ENCODE assay signal across 30 cellular contexts in the genomic region with DNA sequence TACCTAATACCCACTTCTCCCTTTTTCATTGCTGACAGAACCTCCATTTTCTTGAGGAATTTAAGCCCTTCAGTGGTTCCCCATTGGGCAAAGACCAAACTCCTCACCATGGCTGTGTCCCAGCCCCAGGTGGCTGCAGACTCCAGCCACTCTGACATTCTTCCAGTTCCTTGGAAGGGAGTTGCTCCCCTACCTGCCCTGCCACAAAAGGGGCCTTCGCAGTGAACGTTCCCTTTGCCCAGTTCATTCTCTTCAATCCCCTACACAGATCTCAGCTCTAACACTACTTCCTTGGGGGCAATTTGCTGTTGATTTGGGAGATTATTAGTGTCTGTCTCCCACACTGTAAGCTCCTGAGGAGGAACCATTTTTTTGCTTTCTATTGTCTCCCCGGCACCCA.
"Had no signal": no experiment of that assay in that cellular context is flagged by ENCODE, and none has a peak within 500 bp of the region (broad histone marks: within the 10 kb centered on the region; RNA-seq: fewer than 3 reads in every experiment).

No MANE protein-coding gene starts in this region.

- FAIRE-seq: astrocyte, TTC549 had no signal

- H3K4me3 ChIP-seq: adrenal gland, body of pancreas, breast epithelium, Peyer's patch, SJSA1 had no signal

- DNase-seq: activated CD4-positive, alpha-beta T cell treated with anti-CD3 and anti-CD28 coated beads, Interleukin-2, amount 10 ng/mL, durations not matched to agents 24 days and 14 days; activated CD4-positive, alpha-beta T cell treated with anti-CD3 and anti-CD28 coated beads, Interleukin-2, amount 50 U/mL, for 4 hours; activated CD8-positive, alpha-beta T cell treated with anti-CD3 and anti-CD28 coated beads for 36 hours; activated gamma-delta T cell; activated naive CD4-positive, alpha-beta T cell treated with anti-CD3 and anti-CD28 coated beads for 36 hours; activated T-cell treated with anti-CD3 and anti-CD28 coated beads, Interleukin-2, amount 50 U/mL, for 1 hour; body of pancreas; cerebellar nuclear complex; Karpas-422; KBM-7; NCI-H1105; NCI-H1417 treated with DMSO at 0.1 percent for 48 hours; NCI-H1930; NCI-H2081 treated with DMSO at 0.1 percent for 48 hours; NCI-H345; NCI-H524 treated with DMSO at 0.1 percent for 48 hours; PC-3; Peyer's patch; RPMI8226; SHP77 treated with DMSO at 0.1 percent for 48 hours; SK-N-SH had no signal

- H3K9me3 Mint-ChIP-seq: activated CD4-positive, alpha-beta T cell treated with anti-CD3 and anti-CD28 coated beads, Interleukin-2, amount 10 ng/mL, durations not matched to agents 24 days and 14 days; activated CD8-positive, alpha-beta T cell treated with anti-CD3 and anti-CD28 coated beads for 36 hours; activated naive CD4-positive, alpha-beta T cell treated with anti-CD3 and anti-CD28 coated beads for 36 hours; activated T-helper 1 cell treated with anti-CD3 and anti-CD28 coated beads, Interleukin-12 subunit alpha, Interleukin-12 subunit beta, Interleukin-2, Interleukin-4 antibody, amounts not matched to agents 30 ng/mL and 10 ng/mL and 1 ng/mL, durations not matched to agents 14 hours and 24 hours and 36 hours; T-helper 1 cell treated with Interleukin-12 subunit alpha and Interleukin-12 subunit beta and Interleukin-4 antibody, amounts not matched to agents 30 μg/mL and 1 μg/mL, for 36 hours; T-helper 2 cell treated with Interferon-gamma antibody and Interleukin-4, amounts not matched to agents 5 μg/mL and 100 μg/mL, for 36 hours had no signal

- H3K27ac ChIP-seq: adrenal gland, Peyer's patch, SJSA1 had no signal

- H3K27me3 ChIP-seq: adrenal gland, body of pancreas, breast epithelium, Peyer's patch, SJSA1 had no signal

- ATAC-seq: activated CD8-positive, alpha-beta T cell treated with anti-CD3 and anti-CD28 coated beads for 36 hours; activated naive CD4-positive, alpha-beta T cell treated with anti-CD3 and anti-CD28 coated beads, Interleukin-2, amount 50 U/mL, for 72 hours; body of pancreas; PC-3 had no signal

- H3K27ac Mint-ChIP-seq: activated CD8-positive, alpha-beta T cell treated with anti-CD3 and anti-CD28 coated beads for 36 hours; activated naive CD4-positive, alpha-beta T cell treated with anti-CD3 and anti-CD28 coated beads for 36 hours; activated naive CD4-positive, alpha-beta T cell treated with anti-CD3 and anti-CD28 coated beads, Interleukin-2, amount 50 U/mL, for 72 hours; activated T-helper 1 cell treated with anti-CD3 and anti-CD28 coated beads, Interleukin-12 subunit alpha, Interleukin-12 subunit beta, Interleukin-2, Interleukin-4 antibody, amounts not matched to agents 30 ng/mL and 10 ng/mL and 1 ng/mL, durations not matched to agents 14 hours and 24 hours and 36 hours; T-helper 1 cell treated with Interleukin-12 subunit alpha and Interleukin-12 subunit beta and Interleukin-4 antibody, amounts not matched to agents 30 μg/mL and 1 μg/mL, for 36 hours; T-helper 2 cell treated with Interferon-gamma antibody and Interleukin-4, amounts not matched to agents 5 μg/mL and 100 μg/mL, for 36 hours had no signal

- H3K27me3 Mint-ChIP-seq: activated CD4-positive, alpha-beta T cell treated with anti-CD3 and anti-CD28 coated beads, Interleukin-2, amount 10 ng/mL, durations not matched to agents 24 days and 14 days; activated CD8-positive, alpha-beta T cell treated with anti-CD3 and anti-CD28 coated beads for 36 hours had no signal

- H3K4me3 Mint-ChIP-seq: activated CD4-positive, alpha-beta T cell treated with anti-CD3 and anti-CD28 coated beads, Interleukin-2, amount 10 ng/mL, durations not matched to agents 24 days and 14 days; activated CD8-positive, alpha-beta T cell treated with anti-CD3 and anti-CD28 coated beads for 36 hours; activated naive CD4-positive, alpha-beta T cell treated with anti-CD3 and anti-CD28 coated beads for 36 hours; activated T-helper 1 cell treated with anti-CD3 and anti-CD28 coated beads, Interleukin-12 subunit alpha, Interleukin-12 subunit beta, Interleukin-2, Interleukin-4 antibody, amounts not matched to agents 30 ng/mL and 10 ng/mL and 1 ng/mL, durations not matched to agents 14 hours and 24 hours and 36 hours; T-helper 1 cell treated with Interleukin-12 subunit alpha and Interleukin-12 subunit beta and Interleukin-4 antibody, amounts not matched to agents 30 μg/mL and 1 μg/mL, for 36 hours; T-helper 2 cell treated with Interferon-gamma antibody and Interleukin-4, amounts not matched to agents 5 μg/mL and 100 μg/mL, for 36 hours had no signal

- H3K36me3 ChIP-seq: adrenal gland, breast epithelium, Peyer's patch had no signal

- H3K9me3 ChIP-seq: adrenal gland, body of pancreas, breast epithelium, Peyer's patch, SJSA1, SK-N-SH had no signal
